8 cellular contexts compared by ENCODE assay signal in genomic region chr11:74398244-74399159, GRCh38. TPM values are rescaled to one million over a fixed set of nuclear protein-coding genes. Genes with fewer than 3 reads are reported as not detected.
A peak's percentile ranks its signal among the peaks of the same experiment; 100 is the strongest.
DNase-seq lines count a peak whose midpoint lies in the region; ATAC-seq and TF ChIP-seq lines count a peak whose summit lies in the region.

Gene PGM2L1, minus strand, starts transcription at chr11:74398433. Its CDS starts 272 bp downstream, at chr11:74398161.

- no peaks in the 10 kb centered on the region for H3K27me3 Mint-ChIP-seq in dendritic cell treated with granulocyte-macrophage colony-stimulating factor and Interleukin-4, amounts not matched to agents 40 ng/mL and 50 ng/mL, for 4 days

- peaks cover 13% of the 10 kb centered on the region for H3K36me3 Mint-ChIP-seq in dendritic cell treated with granulocyte-macrophage colony-stimulating factor and Interleukin-4, amounts not matched to agents 40 ng/mL and 50 ng/mL, for 4 days (ENCODE audit: low read depth)

- peak within 1 kb of the TSS; percentile 75 for H3K27ac ChIP-seq in C4-2B

- no peak for TF ChIP-seq CTCF in C4-2B (conservative IDR thresholded peaks at IDR 0.05)

- DNase-seq in NCI-H69 (lab: John Stamatoyannopoulos, UW) (peak; percentile 99), left lobe of liver (ENCODE audit: low spot score) (peak; percentile 93)
- peak; percentile 92 for DNase-seq in activated CD4-positive, alpha-beta T cell treated with anti-CD3 and anti-CD28 coated beads, Interleukin-2, amount 50 U/mL, for 1 hour
- peak; percentile 90 to 92 for DNase-seq in stimulated activated CD4-positive, alpha-beta T cell treated with anti-CD3 and anti-CD28 coated beads, Interleukin-2, amount 100 ng/mL, for 24 hours

- H3K4me3 Mint-ChIP-seq in dendritic cell treated with granulocyte-macrophage colony-stimulating factor and Interleukin-4, amounts not matched to agents 40 ng/mL and 50 ng/mL, for 4 days = peak within 1 kb of the TSS; percentile 96

- ATAC-seq in GM19372 (IDR thresholded peaks at IDR 0.05; ENCODE audit: low read depth, unreplicated experiment) = peak; percentile 92
- ATAC-seq in HG03521 (IDR thresholded peaks at IDR 0.05; ENCODE audit: unreplicated experiment) = peak; percentile 96
- peak; percentile 97 for ATAC-seq in left lobe of liver

- no peaks in the 10 kb centered on the region for H3K9me3 Mint-ChIP-seq in dendritic cell treated with granulocyte-macrophage colony-stimulating factor and Interleukin-4, amounts not matched to agents 40 ng/mL and 50 ng/mL, for 4 days

- peaks cover 17% of the 10 kb centered on the region for H3K4me1 Mint-ChIP-seq in dendritic cell treated with granulocyte-macrophage colony-stimulating factor and Interleukin-4, amounts not matched to agents 40 ng/mL and 50 ng/mL, for 4 days (ENCODE audit: low read depth)

- H3K27ac Mint-ChIP-seq in dendritic cell treated with granulocyte-macrophage colony-stimulating factor and Interleukin-4, amounts not matched to agents 40 ng/mL and 50 ng/mL, for 4 days = peak within 1 kb of the TSS; percentile 98

- intact Hi-C loops in dendritic cell treated with granulocyte-macrophage colony-stimulating factor and Interleukin-4, amounts not matched to agents 40 ng/mL and 50 ng/mL, for 4 days (cut with micrococcal nuclease) = loop anchor here (5.0 kb wide), 1 partner anchor 226 kb away; the partner anchor contains the start of genes C2CD3 and PPME1

RNA-seq across cellular contexts. Expression of gene PGM2L1, which starts in this region (rescaled TPM):
- 0.70 TPM for total RNA-seq in left lobe of liver

Comparison
In these comparisons a context has a peak if more than half of its experiments do, and no peak if none do; other contexts are left out.
1. Peak in every context shown above with its lines: DNase-seq, ATAC-seq and H3K27ac ChIP-seq.
2. Peak in DNase-seq and ATAC-seq in left lobe of liver; RNA of the gene not detected or under 1 TPM.